Comparison of ENCODE assay signal across 8 cellular contexts in genomic region chr10:110834622-110835219, GRCh38. TPM values are rescaled to one million over a fixed set of nuclear protein-coding genes. Genes with fewer than 3 reads are reported as not detected.
A peak's percentile ranks its signal among the peaks of the same experiment; 100 is the strongest.
DNase-seq lines count a peak whose midpoint lies in the region; ATAC-seq and TF ChIP-seq lines count a peak whose summit lies in the region.

No MANE protein-coding gene starts in this region.

- intact Hi-C loops in Calu3 (cut with micrococcal nuclease; ENCODE audit: unreplicated experiment) = no loop called here

- H3K36me3 Mint-ChIP-seq in nephron (ENCODE audit: low read depth) = no peaks in the 10 kb centered on the region
- H3K36me3 Mint-ChIP-seq in Calu3 (ENCODE audit: insufficient read depth, unreplicated experiment) = no peaks in the 10 kb centered on the region

- CTCF ChIA-PET in Calu3 (lab: Charles Lee) = no interaction called here

- H3K27ac Mint-ChIP-seq in nephron (peak overlapping the region; percentile 81 to 97 (median 90)), Calu3 (ENCODE audit: unreplicated experiment) (no peak overlapping the region)

- H3K4me1 Mint-ChIP-seq in nephron = peaks cover 56% of the 10 kb centered on the region
- H3K4me1 Mint-ChIP-seq in Calu3 (ENCODE audit: low read depth, unreplicated experiment) = no peaks in the 10 kb centered on the region

- peaks cover 4% of the 10 kb centered on the region for H3K27me3 Mint-ChIP-seq in nephron (ENCODE audit: low read depth)
- H3K27me3 Mint-ChIP-seq in Calu3 (ENCODE audit: unreplicated experiment) = no peaks in the 10 kb centered on the region

- TF ChIP-seq CTCF in nephron (IDR thresholded peaks at IDR 0.05; ENCODE audit: unreplicated experiment in 3 of 3) (no peak), Calu3 (IDR thresholded peaks at IDR 0.05; ENCODE audit: unreplicated experiment) (no peak)

- DNase-seq in DMS153 treated with DMSO at 0.1 percent for 48 hours (lab: John Stamatoyannopoulos, UW; ENCODE audit: unreplicated experiment) (peak; percentile 44), NCI-H2107 (lab: John Stamatoyannopoulos, UW) (peak; percentile 35), dermis microvascular lymphatic vessel endothelial cell (ENCODE audit: low read depth in 2 of 2) (peak; percentile 74 to 82), Calu3 (no peak)
- no peak for DNase-seq in activated CD4-positive, alpha-beta T cell treated with anti-CD3 and anti-CD28 coated beads for 48 hours
- DNase-seq in stimulated activated CD4-positive, alpha-beta T cell treated with anti-CD3 and anti-CD28 coated beads, Interleukin-12 subunit alpha, Interleukin-12 subunit beta, amount 100 ng/mL, for 4 hours = no peak

- ATAC-seq in HG02970 (IDR thresholded peaks at IDR 0.05; ENCODE audit: low FRiP score, unreplicated experiment) = no peak

- no TSS peak for BruUV-seq in Calu3 (replicated peaks; lab: Mats Ljungman, UMichigan)

- peak overlapping the region in 1 of 3 experiments; percentile 59 for H3K4me3 Mint-ChIP-seq in nephron
- H3K4me3 Mint-ChIP-seq in Calu3 (ENCODE audit: low read depth, unreplicated experiment) = no peak overlapping the region

- H3K9me3 Mint-ChIP-seq in nephron (no peaks in the 10 kb centered on the region), Calu3 (ENCODE audit: low read depth, unreplicated experiment) (no peaks in the 10 kb centered on the region)

RNA-seq across cellular contexts. Expression of gene PDCD4, which starts 37.0 kb away (rescaled TPM):
- 72.4 and 118 TPM in 2 replicates for total RNA-seq in dermis microvascular lymphatic vessel endothelial cell
- total RNA-seq in Calu3 (2022) = 17.8 and 26.1 TPM in 2 replicates

Comparison
In these comparisons a context has a peak if more than half of its experiments do, and no peak if none do; other contexts are left out.
1. DNase-seq: peak in DMS153 treated with DMSO at 0.1 percent for 48 hours (single experiment), NCI-H2107 (single experiment) and dermis microvascular lymphatic vessel endothelial cell (2 of 2); none in Calu3 (single experiment), activated CD4-positive, alpha-beta T cell treated with anti-CD3 and anti-CD28 coated beads for 48 hours (single experiment) and stimulated activated CD4-positive, alpha-beta T cell treated with anti-CD3 and anti-CD28 coated beads, Interleukin-12 subunit alpha, Interleukin-12 subunit beta, amount 100 ng/mL, for 4 hours (single experiment).